17 cellular contexts compared by ENCODE assay signal in the genomic region with DNA sequence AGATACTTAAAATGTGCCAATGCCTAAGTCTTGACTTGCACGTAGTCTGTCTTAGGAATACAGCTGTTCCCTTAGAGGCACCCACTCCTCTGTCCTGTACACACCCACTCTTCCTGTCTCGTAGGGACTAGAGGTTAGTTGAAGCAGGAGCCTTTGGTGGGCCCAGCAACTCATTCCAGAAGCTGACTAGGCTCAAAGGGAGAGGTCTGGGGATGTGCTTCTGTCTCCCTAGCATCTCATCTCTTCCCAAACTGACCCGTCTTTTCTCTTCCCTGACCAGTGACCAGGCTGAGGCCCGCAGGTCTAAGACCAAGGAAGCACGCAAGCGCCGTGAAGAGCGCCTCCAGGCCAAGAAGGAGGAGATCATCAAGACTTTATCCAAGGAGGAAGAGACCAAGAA. TPM values are rescaled to one million over a fixed set of nuclear protein-coding genes. Genes with fewer than 3 reads are reported as not detected.
A peak's percentile ranks its signal among the peaks of the same experiment; 100 is the strongest.
DNase-seq lines count a peak whose midpoint lies in the region; ATAC-seq and TF ChIP-seq lines count a peak whose summit lies in the region.
"Had no signal": no experiment of that assay in that cellular context is flagged by ENCODE, and none has a peak within 500 bp of the region (broad histone marks: within the 10 kb centered on the region; RNA-seq: fewer than 3 reads in every experiment).

No MANE protein-coding gene starts in this region.

- H3K4me3 ChIP-seq in SK-N-MC (no peak overlapping the region), esophagus muscularis mucosa (no peak overlapping the region)
- H3K4me3 ChIP-seq: tibial artery had no signal

- H3K27ac ChIP-seq in SK-N-MC, result peak overlapping the region; percentile 2; the same call in 1 of the 2 replicates
- H3K27ac ChIP-seq in esophagus muscularis mucosa (replicated peaks in 1 of 4), result no peak overlapping the region
- H3K27ac ChIP-seq: tibial artery, WERI-Rb-1 had no signal

- peaks cover 53% of the 10 kb centered on the region for H3K36me3 Mint-ChIP-seq in activated CD4-positive, alpha-beta T cell treated with anti-CD3 and anti-CD28 coated beads for 36 hours (ENCODE audit: low read depth)
- H3K36me3 Mint-ChIP-seq in naive thymus-derived CD8-positive, alpha-beta T cell, result peaks cover 5 to 54% (median 22%) of the 10 kb centered on the region in 3 donors

- CTCF ChIA-PET in activated CD4-positive, alpha-beta T cell treated with anti-CD3 and anti-CD28 coated beads for 36 hours (lab: Charles Lee), result interaction anchor here (0.6 to 8.2 kb wide), 4 partner anchors 27 to 311 kb away, joined by 3 to 127 read pairs (median 4); no protein-coding TSS in a partner anchor

- H3K27me3 Mint-ChIP-seq in activated CD4-positive, alpha-beta T cell treated with anti-CD3 and anti-CD28 coated beads for 36 hours, result no peaks in the 10 kb centered on the region
- H3K27me3 Mint-ChIP-seq in naive thymus-derived CD8-positive, alpha-beta T cell, result no peaks in the 10 kb centered on the region
- H3K27me3 Mint-ChIP-seq: activated CD4-positive, alpha-beta memory T cell treated with anti-CD3 and anti-CD28 coated beads for 36 hours had no signal

- POLR2A ChIA-PET in activated CD4-positive, alpha-beta T cell treated with anti-CD3 and anti-CD28 coated beads for 36 hours (lab: Charles Lee), result interaction anchor here (0.9 kb wide), 1 partner anchor 51 kb away, joined by 3 read pairs; no protein-coding TSS in a partner anchor
- POLR2A ChIA-PET in naive thymus-derived CD8-positive, alpha-beta T cell (lab: Charles Lee), result interaction anchor here (0.5 to 7.3 kb wide), 2 partner anchors 37 to 211 kb away, joined by 3 to 134 read pairs; no protein-coding TSS in a partner anchor

- peak overlapping the region; percentile 37 for H3K27ac Mint-ChIP-seq in activated CD4-positive, alpha-beta T cell treated with anti-CD3 and anti-CD28 coated beads for 36 hours
- peak overlapping the region in 7 of 10 donors; percentile 26 to 78 (median 59) for H3K27ac Mint-ChIP-seq in naive thymus-derived CD8-positive, alpha-beta T cell

- no peak for TF ChIP-seq POLR2A in esophagus muscularis mucosa (IDR thresholded peaks at IDR 0.05; ENCODE audit: low read depth)

- H3K4me1 Mint-ChIP-seq in activated CD4-positive, alpha-beta T cell treated with anti-CD3 and anti-CD28 coated beads for 36 hours, result peaks cover 58% of the 10 kb centered on the region
- H3K4me1 Mint-ChIP-seq in naive thymus-derived CD8-positive, alpha-beta T cell, result peaks cover 30 to 65% (median 61%) of the 10 kb centered on the region in 4 donors

- no peak for TF ChIP-seq EP300 in esophagus muscularis mucosa (IDR thresholded peaks at IDR 0.05)

- no peak overlapping the region for H3K4me3 Mint-ChIP-seq in activated CD4-positive, alpha-beta T cell treated with anti-CD3 and anti-CD28 coated beads for 36 hours
- peak overlapping the region in 1 of 10 donors; percentile 50 for H3K4me3 Mint-ChIP-seq in naive thymus-derived CD8-positive, alpha-beta T cell
- H3K4me3 Mint-ChIP-seq: activated CD4-positive, alpha-beta memory T cell treated with anti-CD3 and anti-CD28 coated beads for 36 hours had no signal

- H3K9ac ChIP-seq in SK-N-MC (ENCODE audit: insufficient read length), result no peak overlapping the region

- no peak for ATAC-seq in activated CD4-positive, alpha-beta T cell treated with anti-CD3 and anti-CD28 coated beads for 36 hours
- no peak for ATAC-seq in naive thymus-derived CD8-positive, alpha-beta T cell
- ATAC-seq: Right ventricle myocardium inferior had no signal

- H3K9me3 Mint-ChIP-seq in activated CD4-positive, alpha-beta T cell treated with anti-CD3 and anti-CD28 coated beads for 36 hours (ENCODE audit: low read depth), result no peaks in the 10 kb centered on the region
- H3K9me3 Mint-ChIP-seq in naive thymus-derived CD8-positive, alpha-beta T cell, result no peaks in the 10 kb centered on the region
- H3K9me3 Mint-ChIP-seq: activated CD4-positive, alpha-beta memory T cell treated with anti-CD3 and anti-CD28 coated beads for 36 hours had no signal

- intact Hi-C loops in activated CD4-positive, alpha-beta T cell treated with anti-CD3 and anti-CD28 coated beads for 36 hours (cut with DNase I, micrococcal nuclease), result loop anchor here in 1 of 2 experiments (10.0 kb wide), 2 partner anchors 261 to 421 kb away; a partner anchor contains a TSS
- intact Hi-C loops in esophagus muscularis mucosa (cut with DNase I), result no loop called here

- DNase-seq in activated CD4-positive, alpha-beta T cell treated with anti-CD3 and anti-CD28 coated beads for 36 hours, result no peak
- no peak for DNase-seq in activated CD4-positive, alpha-beta T cell treated with anti-CD3 and anti-CD28 coated beads for 4 hours
- DNase-seq in SK-N-MC (ENCODE audit: low read depth, low spot score), result no peak
- DNase-seq in naive thymus-derived CD8-positive, alpha-beta T cell, result no peak
- no peak for DNase-seq in AG20443 (ENCODE audit: low spot score)
- DNase-seq in esophagus muscularis mucosa (ENCODE audit: extremely low spot score), result no peak
- DNase-seq: activated CD4-positive, alpha-beta memory T cell treated with anti-CD3 and anti-CD28 coated beads for 36 hours; amniotic stem cell; C1 segment of cervical spinal cord; central memory CD4-positive, alpha-beta T cell; NCI-H1092 treated with DMSO at 0.1 percent for 48 hours; NCI-H2081 treated with DMSO at 0.1 percent for 48 hours; NCI-H510A; tibial artery; WERI-Rb-1 had no signal

- H3K36me3 ChIP-seq in SK-N-MC (ENCODE audit: insufficient read depth, low read length), result peaks cover 48% of the 10 kb centered on the region
- H3K36me3 ChIP-seq in esophagus muscularis mucosa, result peaks cover 39 to 44% (median 42%) of the 10 kb centered on the region in 4 donors

- H3K9me3 ChIP-seq in SK-N-MC (ENCODE audit: low read depth, low read length) (no peaks in the 10 kb centered on the region), esophagus muscularis mucosa (no peaks in the 10 kb centered on the region)
- H3K9me3 ChIP-seq: tibial artery had no signal

- 78% methylated on average over 8 of the region's 8 CpGs for WGBS in esophagus muscularis mucosa

- H3K27me3 ChIP-seq in esophagus muscularis mucosa, result no peaks in the 10 kb centered on the region
- H3K27me3 ChIP-seq: tibial artery had no signal

- peaks cover 19 to 46% (median 41%) of the 10 kb centered on the region in 4 donors for H3K4me1 ChIP-seq in esophagus muscularis mucosa

- no peak for TF ChIP-seq CTCF in esophagus muscularis mucosa (IDR thresholded peaks at IDR 0.05)

RNA-seq across cellular contexts. Expression of a gene that starts 4.2 kb away (rescaled TPM):
- 1,000 to 10,000 TPM; 2,801 to 2,985 TPM for total RNA-seq in activated CD4-positive, alpha-beta T cell treated with anti-CD3 and anti-CD28 coated beads for 36 hours
- total RNA-seq in naive thymus-derived CD8-positive, alpha-beta T cell, result 1,000 to 10,000 TPM; 3,521 to 3,522 TPM
- 1,000 to 10,000 TPM; 3,970 to 4,559 (median 4,444) TPM for polyA plus RNA-seq in naive thymus-derived CD8-positive, alpha-beta T cell
- total RNA-seq in esophagus muscularis mucosa, result 1,000 to 10,000 TPM; 1,760 to 2,905 (median 2,361) TPM

RNA-seq across cellular contexts. Expression of a gene that starts 6.8 kb away (rescaled TPM):
- total RNA-seq in activated CD4-positive, alpha-beta T cell treated with anti-CD3 and anti-CD28 coated beads for 36 hours, result 10 to 100 TPM; 11.8 to 12.3 TPM
- total RNA-seq in naive thymus-derived CD8-positive, alpha-beta T cell, result 10 to 100 TPM; 11.8 to 12.0 TPM
- polyA plus RNA-seq in naive thymus-derived CD8-positive, alpha-beta T cell, result under 1 TPM in 2 of 3 donors, not detected in 1; 0.75 to 0.82 TPM
- total RNA-seq in esophagus muscularis mucosa, result 1 to 10 TPM; 3.1 to 8.0 (median 5.4) TPM

RNA-seq across cellular contexts. Expression of a gene that starts 21.5 kb away (rescaled TPM):
- not detected for total RNA-seq in activated CD4-positive, alpha-beta T cell treated with anti-CD3 and anti-CD28 coated beads for 36 hours
- total RNA-seq in naive thymus-derived CD8-positive, alpha-beta T cell, result under 1 TPM; 0.23 to 0.27 TPM
- polyA plus RNA-seq in naive thymus-derived CD8-positive, alpha-beta T cell, result under 1 TPM in 1 of 3 donors, not detected in 2; 0.07 TPM
- under 1 TPM in 2 of 4 donors, not detected in 2; 0.17 to 0.29 TPM for total RNA-seq in esophagus muscularis mucosa
- total RNA-seq: A172; activated CD4-positive, alpha-beta memory T cell treated with anti-CD3 and anti-CD28 coated beads for 36 hours had no signal

RNA-seq across cellular contexts. Expression of a gene that starts 38.3 kb away (rescaled TPM):
- total RNA-seq in activated CD4-positive, alpha-beta T cell treated with anti-CD3 and anti-CD28 coated beads for 36 hours, result not detected
- total RNA-seq in naive thymus-derived CD8-positive, alpha-beta T cell, result not detected
- polyA plus RNA-seq in naive thymus-derived CD8-positive, alpha-beta T cell, result not detected
- total RNA-seq in esophagus muscularis mucosa, result 1 to 10 TPM in 1 of 4 donors, not detected in 3; 1.7 TPM
- total RNA-seq: A172; activated CD4-positive, alpha-beta memory T cell treated with anti-CD3 and anti-CD28 coated beads for 36 hours; Right ventricle myocardium inferior had no signal

RNA-seq across cellular contexts. Expression of a gene that starts 52.8 kb away (rescaled TPM):
- total RNA-seq in activated CD4-positive, alpha-beta T cell treated with anti-CD3 and anti-CD28 coated beads for 36 hours, result 1 to 10 TPM; 1.2 to 2.4 TPM
- 10 to 100 TPM; 34.4 to 37.3 TPM for total RNA-seq in naive thymus-derived CD8-positive, alpha-beta T cell
- 10 to 100 TPM; 14.0 to 23.6 (median 15.9) TPM for polyA plus RNA-seq in naive thymus-derived CD8-positive, alpha-beta T cell
- total RNA-seq in esophagus muscularis mucosa, result 10 to 100 TPM in 2 of 4 donors, 1 to 10 TPM in 2; 7.5 to 17.0 (median 11.0) TPM
